In the genomic region with DNA sequence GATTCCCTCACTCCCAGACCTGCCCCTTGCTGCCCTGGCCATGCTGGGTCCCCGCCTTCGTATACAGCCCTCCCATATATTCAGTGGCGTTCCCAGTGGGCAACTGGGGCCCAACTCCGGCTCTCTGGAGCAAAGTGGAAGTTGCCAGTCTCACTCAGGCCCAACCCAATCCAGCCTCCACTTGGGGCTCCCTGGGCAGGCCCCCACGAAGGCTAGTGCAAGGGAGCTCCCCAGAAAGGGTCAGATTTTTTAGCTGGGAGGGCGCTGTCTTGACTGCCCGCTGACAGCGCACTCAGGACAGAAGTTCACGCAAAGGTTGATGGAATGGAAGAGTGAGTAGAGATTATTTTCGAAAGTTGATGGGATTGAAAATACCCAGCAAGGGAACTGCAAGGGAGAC, we compare ENCODE assay signal across 14 cellular contexts. TPM values are rescaled to one million over a fixed set of nuclear protein-coding genes. Genes with fewer than 3 reads are reported as not detected.
A peak's percentile ranks its signal among the peaks of the same experiment; 100 is the strongest.
DNase-seq lines count a peak whose midpoint lies in the region; ATAC-seq and TF ChIP-seq lines count a peak whose summit lies in the region.
"Had no signal": no experiment of that assay in that cellular context is flagged by ENCODE, and none has a peak within 500 bp of the region (broad histone marks: within the 10 kb centered on the region; RNA-seq: fewer than 3 reads in every experiment).

No MANE protein-coding gene starts in this region.

- H3K9me3 ChIP-seq in ascending aorta (no peaks in the 10 kb centered on the region), suprapubic skin (no peaks in the 10 kb centered on the region)
- H3K9me3 ChIP-seq: neutrophil, SJSA1 had no signal

- CTCF ChIA-PET in activated naive CD4-positive, alpha-beta T cell treated with anti-CD3 and anti-CD28 coated beads for 36 hours (lab: Charles Lee) = interaction anchor here (0.8 to 9.1 kb wide), 10 partner anchors 10 to 399 kb away, joined by 3 to 209 read pairs (median 16); a partner anchor contains a TSS

- H3K36me3 ChIP-seq in ascending aorta (peaks cover 16% of the 10 kb centered on the region in 2 donors), suprapubic skin (peaks cover 14% of the 10 kb centered on the region)

- DNase-seq in activated naive CD4-positive, alpha-beta T cell treated with anti-CD3 and anti-CD28 coated beads for 36 hours = no peak
- DNase-seq in activated naive CD4-positive, alpha-beta T cell treated with Interleukin-2 at 50 U/mL for 16 hours = no peak
- DNase-seq in ascending aorta (ENCODE audit: low spot score in 2 of 2) (no peak), naive B cell (no peak), suprapubic skin (ENCODE audit: low spot score in 2 of 2) (no peak), NCI-H748 (lab: John Stamatoyannopoulos, UW; ENCODE audit: unreplicated experiment) (no peak)
- DNase-seq: DND-41; NCI-H187 treated with DMSO at 0.1 percent for 48 hours; NK-92 treated with Interleukin-12 subunit alpha and Interleukin-12 subunit beta, amount 100 ng/mL, for 24 hours had no signal

- peak overlapping the region; percentile 67 to 92 for H3K27ac ChIP-seq in ascending aorta
- no peak overlapping the region for H3K27ac ChIP-seq in suprapubic skin
- H3K27ac ChIP-seq: neutrophil, SJSA1 had no signal

- peaks cover 8% of the 10 kb centered on the region for H3K36me3 Mint-ChIP-seq in activated naive CD4-positive, alpha-beta T cell treated with anti-CD3 and anti-CD28 coated beads for 36 hours (ENCODE audit: low read depth)
- H3K36me3 Mint-ChIP-seq in naive B cell = peaks cover 0 to 5% of the 10 kb centered on the region in 2 donors

- intact Hi-C loops in activated naive CD4-positive, alpha-beta T cell treated with anti-CD3 and anti-CD28 coated beads for 36 hours (cut with micrococcal nuclease) = no loop called here
- intact Hi-C loops in ascending aorta (cut with DNase I) = loop anchor here (1.0 to 5.0 kb wide), 2 partner anchors 9 to 405 kb away; a partner anchor contains a TSS

- ATAC-seq in naive B cell (ENCODE audit: low read depth in 2 of 2) = no peak
- no peak for ATAC-seq in HG02981 (IDR thresholded peaks at IDR 0.05; ENCODE audit: unreplicated experiment)
- ATAC-seq in SK-N-SH treated with all-trans-retinoic acid at 6 μM for 48 hours = no peak
- ATAC-seq: GM12878 had no signal

- no peak for TF ChIP-seq EP300 in suprapubic skin (IDR thresholded peaks at IDR 0.05)

- 88% methylated on average over 10 of the region's 10 CpGs for WGBS in suprapubic skin

- no peak for TF ChIP-seq POLR2A in suprapubic skin (IDR thresholded peaks at IDR 0.05)

- TF ChIP-seq CTCF in ascending aorta (IDR thresholded peaks at IDR 0.05) = no peak
- TF ChIP-seq CTCF in suprapubic skin (IDR thresholded peaks at IDR 0.05) = no peak

- H3K4me3 Mint-ChIP-seq in activated naive CD4-positive, alpha-beta T cell treated with anti-CD3 and anti-CD28 coated beads for 36 hours = peak overlapping the region; percentile 19
- peak overlapping the region in 5 of 8 donors; percentile 45 to 83 (median 78) for H3K4me3 Mint-ChIP-seq in naive B cell

- H3K9me3 Mint-ChIP-seq in activated naive CD4-positive, alpha-beta T cell treated with anti-CD3 and anti-CD28 coated beads for 36 hours = no peaks in the 10 kb centered on the region
- H3K9me3 Mint-ChIP-seq in naive B cell = no peaks in the 10 kb centered on the region

- no peaks in the 10 kb centered on the region for H3K27me3 ChIP-seq in ascending aorta
- H3K27me3 ChIP-seq in suprapubic skin = no peaks in the 10 kb centered on the region
- H3K27me3 ChIP-seq: SJSA1 had no signal

- no peak overlapping the region for H3K27ac Mint-ChIP-seq in activated naive CD4-positive, alpha-beta T cell treated with anti-CD3 and anti-CD28 coated beads for 36 hours
- peak overlapping the region in 4 of 6 donors; percentile 41 to 97 (median 79) for H3K27ac Mint-ChIP-seq in naive B cell

- H3K4me1 ChIP-seq in ascending aorta (peaks cover 0 to 11% of the 10 kb centered on the region in 2 donors), suprapubic skin (peaks cover 17% of the 10 kb centered on the region)

- H3K4me1 Mint-ChIP-seq in activated naive CD4-positive, alpha-beta T cell treated with anti-CD3 and anti-CD28 coated beads for 36 hours (ENCODE audit: low read depth) = peaks cover 37% of the 10 kb centered on the region
- H3K4me1 Mint-ChIP-seq in naive B cell = peaks cover 48 to 73% (median 68%) of the 10 kb centered on the region in 3 donors

- H3K27me3 Mint-ChIP-seq in activated naive CD4-positive, alpha-beta T cell treated with anti-CD3 and anti-CD28 coated beads for 36 hours (ENCODE audit: low read depth) = no peaks in the 10 kb centered on the region
- H3K27me3 Mint-ChIP-seq in naive B cell = no peaks in the 10 kb centered on the region

- H3K4me3 ChIP-seq in ascending aorta = peak overlapping the region in 1 of 2 donors; percentile 65
- peak overlapping the region; percentile 44 for H3K4me3 ChIP-seq in suprapubic skin
- H3K4me3 ChIP-seq: GM12878, SJSA1 had no signal

TF ChIP-seq in SK-N-SH treated with all-trans-retinoic acid at 6 μM for 48 hours, 23 proteins besides CTCF, POLR2A, EP300 and RAD21:
- TF ChIP-seq ZNF8 (CRISPR knock-in tag; IDR thresholded peaks at IDR 0.05) (no peak), ZC3H10 (CRISPR knock-in tag; IDR thresholded peaks at IDR 0.05) (no peak), ZNF70 (CRISPR knock-in tag; IDR thresholded peaks at IDR 0.05) (no peak), GLIS3 (CRISPR knock-in tag; IDR thresholded peaks at IDR 0.05) (no peak), TCF4 (CRISPR knock-in tag; IDR thresholded peaks at IDR 0.05; ENCODE audit: borderline replicate concordance) (no peak), RARB (CRISPR knock-in tag; IDR thresholded peaks at IDR 0.05) (no peak), ISL1 (CRISPR knock-in tag; IDR thresholded peaks at IDR 0.05) (no peak), ZFP30 (CRISPR knock-in tag; IDR thresholded peaks at IDR 0.05) (no peak), SNAI2 (CRISPR knock-in tag; IDR thresholded peaks at IDR 0.05) (no peak)
- TF ChIP-seq, protein P1, sequence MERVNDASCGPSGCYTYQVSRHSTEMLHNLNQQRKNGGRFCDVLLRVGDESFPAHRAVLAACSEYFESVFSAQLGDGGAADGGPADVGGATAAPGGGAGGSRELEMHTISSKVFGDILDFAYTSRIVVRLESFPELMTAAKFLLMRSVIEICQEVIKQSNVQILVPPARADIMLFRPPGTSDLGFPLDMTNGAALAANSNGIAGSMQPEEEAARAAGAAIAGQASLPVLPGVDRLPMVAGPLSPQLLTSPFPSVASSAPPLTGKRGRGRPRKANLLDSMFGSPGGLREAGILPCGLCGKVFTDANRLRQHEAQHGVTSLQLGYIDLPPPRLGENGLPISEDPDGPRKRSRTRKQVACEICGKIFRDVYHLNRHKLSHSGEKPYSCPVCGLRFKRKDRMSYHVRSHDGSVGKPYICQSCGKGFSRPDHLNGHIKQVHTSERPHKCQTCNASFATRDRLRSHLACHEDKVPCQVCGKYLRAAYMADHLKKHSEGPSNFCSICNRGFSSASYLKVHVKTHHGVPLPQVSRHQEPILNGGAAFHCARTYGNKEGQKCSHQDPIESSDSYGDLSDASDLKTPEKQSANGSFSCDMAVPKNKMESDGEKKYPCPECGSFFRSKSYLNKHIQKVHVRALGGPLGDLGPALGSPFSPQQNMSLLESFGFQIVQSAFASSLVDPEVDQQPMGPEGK (CRISPR knock-in tag; IDR thresholded peaks at IDR 0.05; ENCODE audit: borderline replicate concordance) = no peak
TF ChIP-seq in SK-N-SH treated with all-trans-retinoic acid at 6 μM for 48 hours: peak in this region for 0.

RNA-seq across cellular contexts. Expression of a gene that starts 5.9 kb away (rescaled TPM):
- 1 to 10 TPM in 1 of 2 experiments, under 1 TPM in 1; 0.59 to 1.0 TPM for total RNA-seq in activated naive CD4-positive, alpha-beta T cell treated with anti-CD3 and anti-CD28 coated beads for 36 hours
- not detected for total RNA-seq in ascending aorta
- polyA plus RNA-seq in naive B cell (ENCODE audit: low read depth in 6 of 6) = under 1 TPM in 4 of 6 donors, not detected in 2; 0.14 to 0.29 (median 0.21) TPM
- under 1 TPM in 1 of 4 donors, not detected in 3; 0.32 TPM for total RNA-seq in suprapubic skin
- total RNA-seq: GM12878, SJSA1 had no signal

RNA-seq across cellular contexts. Expression of a gene that starts 9.3 kb away (rescaled TPM):
- total RNA-seq in activated naive CD4-positive, alpha-beta T cell treated with anti-CD3 and anti-CD28 coated beads for 36 hours = 10 to 100 TPM; 24.0 to 26.0 TPM
- total RNA-seq in ascending aorta (27.4 TPM), suprapubic skin (10 to 100 TPM; 30.9 to 49.5 (median 38.7) TPM)
- polyA plus RNA-seq in naive B cell (ENCODE audit: low read depth in 6 of 6) = 10 to 100 TPM; 16.3 to 37.7 (median 36.1) TPM

RNA-seq across cellular contexts. Expression of a gene that starts 24.0 kb away (rescaled TPM):
- total RNA-seq in activated naive CD4-positive, alpha-beta T cell treated with anti-CD3 and anti-CD28 coated beads for 36 hours = 10 to 100 TPM; 28.4 to 31.4 TPM
- total RNA-seq in ascending aorta (63.8 TPM), suprapubic skin (100 to 1,000 TPM; 156 to 255 (median 216) TPM)
- not detected for polyA plus RNA-seq in naive B cell (ENCODE audit: low read depth in 6 of 6)

RNA-seq across cellular contexts. Expression of a gene that starts 35.8 kb away (rescaled TPM):
- 10 to 100 TPM; 55.3 to 56.7 TPM for total RNA-seq in activated naive CD4-positive, alpha-beta T cell treated with anti-CD3 and anti-CD28 coated beads for 36 hours
- 100 TPM for total RNA-seq in ascending aorta
- polyA plus RNA-seq in naive B cell (ENCODE audit: low read depth in 6 of 6) = 1 to 10 TPM; 1.1 to 3.3 (median 2.1) TPM
- total RNA-seq in suprapubic skin = 10 to 100 TPM; 42.4 to 72.3 (median 49.7) TPM

RNA-seq across cellular contexts. Expression of a gene that starts 43.7 kb away (rescaled TPM):
- total RNA-seq in activated naive CD4-positive, alpha-beta T cell treated with anti-CD3 and anti-CD28 coated beads for 36 hours = 10 to 100 TPM; 37.7 to 43.8 TPM
- total RNA-seq in ascending aorta = 142 TPM
- polyA plus RNA-seq in naive B cell (ENCODE audit: low read depth in 6 of 6) = 100 to 1,000 TPM in 1 of 6 donors, 10 to 100 TPM in 5; 62.0 to 113 (median 77.9) TPM
- total RNA-seq in suprapubic skin = 10 to 100 TPM; 44.6 to 77.8 (median 51.8) TPM
